In genomic region chr22:19488884-19489843, GRCh38 we compare ENCODE assay signal across 1 cellular context.
TF ChIP-seq lines count a peak whose summit lies in the region.

No MANE protein-coding gene starts in this region.

TF ChIP-seq in A549, 52 proteins besides CTCF, POLR2A, EP300 and RAD21 (continued from another document):
- no peak for TF ChIP-seq REST (IDR thresholded peaks at IDR 0.05)
- TF ChIP-seq ATOH8 (CRISPR knock-in tag; IDR thresholded peaks at IDR 0.05; ENCODE audit: low read depth) = no peak
- TF ChIP-seq NPAS2 (CRISPR knock-in tag; IDR thresholded peaks at IDR 0.05; ENCODE audit: borderline replicate concordance) = no peak
- TF ChIP-seq FOXS1 (CRISPR knock-in tag; IDR thresholded peaks at IDR 0.05) = no peak
TF ChIP-seq in A549: peak in this region for 0.
